7 cellular contexts compared by ENCODE assay signal in the genomic region with DNA sequence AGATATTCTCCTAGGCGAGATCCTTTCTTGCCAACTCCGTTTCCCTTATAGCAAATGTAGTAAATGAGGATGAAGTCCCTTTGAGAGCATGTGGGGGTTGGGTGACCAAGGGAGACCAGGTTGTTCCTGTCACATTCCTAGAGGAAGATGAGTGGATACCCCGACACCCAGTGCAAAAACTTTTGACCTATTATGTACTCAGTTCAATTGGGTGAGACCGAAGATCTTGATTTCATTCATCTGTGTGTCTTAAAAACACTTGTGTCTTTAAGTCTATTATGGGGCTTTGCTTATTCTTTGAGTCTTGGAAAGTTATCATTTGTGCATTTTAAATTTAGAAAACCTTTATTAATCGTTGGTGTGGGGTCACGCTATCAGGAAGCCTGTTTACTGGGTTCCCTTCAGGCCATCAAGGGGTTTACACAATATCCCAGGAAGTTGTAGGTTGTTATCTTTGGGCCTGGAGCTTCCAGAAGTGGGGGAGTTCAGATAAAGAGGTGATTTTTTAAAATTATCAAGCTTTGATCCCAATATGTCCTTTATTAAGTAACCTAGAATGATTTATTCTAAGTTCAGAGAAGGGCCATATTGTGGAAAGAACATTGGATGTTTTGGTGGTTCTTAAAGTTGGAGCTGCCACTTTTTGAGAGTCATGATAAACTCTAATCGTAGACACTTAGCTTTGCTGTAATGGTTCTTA. TPM values are rescaled to one million over a fixed set of nuclear protein-coding genes. Genes with fewer than 3 reads are reported as not detected.
ATAC-seq and TF ChIP-seq lines count a peak whose summit lies in the region.

No MANE protein-coding gene starts in this region.

- H3K27ac Mint-ChIP-seq in brain, result peak overlapping the region; percentile 8 to 94 (median 90)

- no peak for TF ChIP-seq CTCF in KMS-11 (conservative IDR thresholded peaks at IDR 0.05; ENCODE audit: low read depth, low read length)
- no peak for TF ChIP-seq CTCF in brain (conservative IDR thresholded peaks at IDR 0.05)
- TF ChIP-seq CTCF in liver (IDR thresholded peaks at IDR 0.05; ENCODE audit: low read depth, low read length, missing input control), result no peak

- 18% methylated on average over 7 of the region's 7 CpGs for WGBS in liver

- H3K36me3 Mint-ChIP-seq in brain, result peaks cover 16% of the 10 kb centered on the region

- ATAC-seq in GM18873 (IDR thresholded peaks at IDR 0.05; ENCODE audit: low FRiP score, unreplicated experiment) (no peak), GM21576 (IDR thresholded peaks at IDR 0.05; ENCODE audit: unreplicated experiment) (no peak), GM21367 (IDR thresholded peaks at IDR 0.05; ENCODE audit: unreplicated experiment) (no peak)

- no peaks in the 10 kb centered on the region for H3K9me3 ChIP-seq in liver (ENCODE audit: control insufficient read depth in 4 of 4, low read length in 3 of 4)

- no peaks in the 10 kb centered on the region for H3K27me3 ChIP-seq in KMS-11 (ENCODE audit: insufficient read depth, low read depth)
- no peaks in the 10 kb centered on the region for H3K27me3 ChIP-seq in liver (ENCODE audit: control insufficient read depth in 4 of 4, insufficient read depth in 4 of 4, low read length in 3 of 4)

- H3K36me3 ChIP-seq in KMS-11 (ENCODE audit: insufficient read depth) (no peaks in the 10 kb centered on the region), liver (ENCODE audit: control insufficient read depth in 4 of 4, insufficient read depth in 3 of 4, low read depth in 1 of 4, low read length in 3 of 4) (peaks cover 0 to 3% (median under 1%) of the 10 kb centered on the region in 4 donors)

- H4K20me1 ChIP-seq in KMS-11 (ENCODE audit: insufficient read depth), result no peaks in the 10 kb centered on the region

- no peak overlapping the region for H2AFZ ChIP-seq in KMS-11 (ENCODE audit: low read depth)

- peaks cover 13% of the 10 kb centered on the region for H3K27me3 Mint-ChIP-seq in brain

- H3K9ac ChIP-seq in KMS-11 (no peak overlapping the region), liver (ENCODE audit: low read depth in 1 of 2, low read length in 2 of 2) (peak overlapping the region; percentile 48 to 91)

- H3K4me1 ChIP-seq in KMS-11 (ENCODE audit: low read depth, poor library complexity, severe bottlenecking), result peaks cover 34% of the 10 kb centered on the region
- peaks cover 3 to 12% (median 7%) of the 10 kb centered on the region in 4 donors for H3K4me1 ChIP-seq in liver (ENCODE audit: control insufficient read depth in 4 of 4, insufficient read depth in 4 of 4, low read length in 3 of 4)

- peak overlapping the region; percentile 94 for H3K4me2 ChIP-seq in KMS-11

- peak overlapping the region; percentile 2; the same call in 1 of the 2 replicates for H3K27ac ChIP-seq in KMS-11
- H3K27ac ChIP-seq in liver (ENCODE audit: low read depth in 1 of 2, low read length in 2 of 2), result peak overlapping the region; percentile 90 to 98
- H3K27ac ChIP-seq in temporal lobe (ENCODE audit: low read depth, low read length), result peak overlapping the region; percentile 98

- no peak for TF ChIP-seq RAD21 in liver (IDR thresholded peaks at IDR 0.05)

- peaks cover 52% of the 10 kb centered on the region for H3K4me1 Mint-ChIP-seq in brain

- H3K4me3 Mint-ChIP-seq in brain, result peak overlapping the region; percentile 86 to 96 (median 90)

- H3K4me3 ChIP-seq in KMS-11 (IDR thresholded peaks at IDR 0.05; ENCODE audit: insufficient read depth, low read depth, low read length), result no peak overlapping the region
- peak overlapping the region; percentile 83 to 95 (median 88) for H3K4me3 ChIP-seq in liver (ENCODE audit: low read depth in 1 of 3, low read length in 3 of 3)

- peaks cover 0 to 9% (median 0%) of the 10 kb centered on the region in 5 experiments for H3K9me3 Mint-ChIP-seq in brain

- peaks cover 13% of the 10 kb centered on the region for H3K79me2 ChIP-seq in KMS-11 (ENCODE audit: insufficient read depth, low read depth)

TF ChIP-seq in liver, 16 proteins besides CTCF, POLR2A, EP300 and RAD21:
- TF ChIP-seq, protein P1, sequence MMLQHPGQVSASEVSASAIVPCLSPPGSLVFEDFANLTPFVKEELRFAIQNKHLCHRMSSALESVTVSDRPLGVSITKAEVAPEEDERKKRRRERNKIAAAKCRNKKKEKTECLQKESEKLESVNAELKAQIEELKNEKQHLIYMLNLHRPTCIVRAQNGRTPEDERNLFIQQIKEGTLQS (IDR thresholded peaks at IDR 0.05), result no peak
- TF ChIP-seq RXRA (IDR thresholded peaks at IDR 0.05), result peak; percentile 15 to 73
- peak; percentile 33 to 39 for TF ChIP-seq JUND (IDR thresholded peaks at IDR 0.05)
- peak in 1 of 2 donors; percentile 58 for TF ChIP-seq HNF4A (conservative IDR thresholded peaks at IDR 0.05)
- TF ChIP-seq, protein P2, sequence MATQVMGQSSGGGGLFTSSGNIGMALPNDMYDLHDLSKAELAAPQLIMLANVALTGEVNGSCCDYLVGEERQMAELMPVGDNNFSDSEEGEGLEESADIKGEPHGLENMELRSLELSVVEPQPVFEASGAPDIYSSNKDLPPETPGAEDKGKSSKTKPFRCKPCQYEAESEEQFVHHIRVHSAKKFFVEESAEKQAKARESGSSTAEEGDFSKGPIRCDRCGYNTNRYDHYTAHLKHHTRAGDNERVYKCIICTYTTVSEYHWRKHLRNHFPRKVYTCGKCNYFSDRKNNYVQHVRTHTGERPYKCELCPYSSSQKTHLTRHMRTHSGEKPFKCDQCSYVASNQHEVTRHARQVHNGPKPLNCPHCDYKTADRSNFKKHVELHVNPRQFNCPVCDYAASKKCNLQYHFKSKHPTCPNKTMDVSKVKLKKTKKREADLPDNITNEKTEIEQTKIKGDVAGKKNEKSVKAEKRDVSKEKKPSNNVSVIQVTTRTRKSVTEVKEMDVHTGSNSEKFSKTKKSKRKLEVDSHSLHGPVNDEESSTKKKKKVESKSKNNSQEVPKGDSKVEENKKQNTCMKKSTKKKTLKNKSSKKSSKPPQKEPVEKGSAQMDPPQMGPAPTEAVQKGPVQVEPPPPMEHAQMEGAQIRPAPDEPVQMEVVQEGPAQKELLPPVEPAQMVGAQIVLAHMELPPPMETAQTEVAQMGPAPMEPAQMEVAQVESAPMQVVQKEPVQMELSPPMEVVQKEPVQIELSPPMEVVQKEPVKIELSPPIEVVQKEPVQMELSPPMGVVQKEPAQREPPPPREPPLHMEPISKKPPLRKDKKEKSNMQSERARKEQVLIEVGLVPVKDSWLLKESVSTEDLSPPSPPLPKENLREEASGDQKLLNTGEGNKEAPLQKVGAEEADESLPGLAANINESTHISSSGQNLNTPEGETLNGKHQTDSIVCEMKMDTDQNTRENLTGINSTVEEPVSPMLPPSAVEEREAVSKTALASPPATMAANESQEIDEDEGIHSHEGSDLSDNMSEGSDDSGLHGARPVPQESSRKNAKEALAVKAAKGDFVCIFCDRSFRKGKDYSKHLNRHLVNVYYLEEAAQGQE (IDR thresholded peaks at IDR 0.05), result no peak
- TF ChIP-seq, protein P3, sequence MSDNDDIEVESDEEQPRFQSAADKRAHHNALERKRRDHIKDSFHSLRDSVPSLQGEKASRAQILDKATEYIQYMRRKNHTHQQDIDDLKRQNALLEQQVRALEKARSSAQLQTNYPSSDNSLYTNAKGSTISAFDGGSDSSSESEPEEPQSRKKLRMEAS (IDR thresholded peaks at IDR 0.05), result peak; percentile 36
- TF ChIP-seq FOXA2 (IDR thresholded peaks at IDR 0.05), result peak; percentile 10
- TF ChIP-seq YY1 (IDR thresholded peaks at IDR 0.05), result peak; percentile 11
- TF ChIP-seq, protein P4, sequence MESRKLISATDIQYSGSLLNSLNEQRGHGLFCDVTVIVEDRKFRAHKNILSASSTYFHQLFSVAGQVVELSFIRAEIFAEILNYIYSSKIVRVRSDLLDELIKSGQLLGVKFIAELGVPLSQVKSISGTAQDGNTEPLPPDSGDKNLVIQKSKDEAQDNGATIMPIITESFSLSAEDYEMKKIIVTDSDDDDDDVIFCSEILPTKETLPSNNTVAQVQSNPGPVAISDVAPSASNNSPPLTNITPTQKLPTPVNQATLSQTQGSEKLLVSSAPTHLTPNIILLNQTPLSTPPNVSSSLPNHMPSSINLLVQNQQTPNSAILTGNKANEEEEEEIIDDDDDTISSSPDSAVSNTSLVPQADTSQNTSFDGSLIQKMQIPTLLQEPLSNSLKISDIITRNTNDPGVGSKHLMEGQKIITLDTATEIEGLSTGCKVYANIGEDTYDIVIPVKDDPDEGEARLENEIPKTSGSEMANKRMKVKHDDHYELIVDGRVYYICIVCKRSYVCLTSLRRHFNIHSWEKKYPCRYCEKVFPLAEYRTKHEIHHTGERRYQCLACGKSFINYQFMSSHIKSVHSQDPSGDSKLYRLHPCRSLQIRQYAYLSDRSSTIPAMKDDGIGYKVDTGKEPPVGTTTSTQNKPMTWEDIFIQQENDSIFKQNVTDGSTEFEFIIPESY (IDR thresholded peaks at IDR 0.05), result no peak
- TF ChIP-seq TAF1 (conservative IDR thresholded peaks at IDR 0.05), result peak; percentile 7
- no peak for TF ChIP-seq EGR1 (IDR thresholded peaks at IDR 0.05; ENCODE audit: low read depth in 2 of 2)
- no peak for TF ChIP-seq SP1 (IDR thresholded peaks at IDR 0.05)
- no peak for TF ChIP-seq FOXA1 (IDR thresholded peaks at IDR 0.05)

RNA-seq across cellular contexts. Expression of a gene that starts 2.8 kb away (rescaled TPM):
- polyA plus RNA-seq in brain (ENCODE audit: insufficient read depth, low read depth, low replicate concordance) (173 TPM), liver (100 to 1,000 TPM; 114 to 207 TPM)
- total RNA-seq in liver (100 to 1,000 TPM in 1 of 2 donors, 10 to 100 TPM in 1; 82.6 to 634 TPM), temporal lobe (165 TPM)

Comparison
In these comparisons a context has a peak if more than half of its experiments do, and no peak if none do; other contexts are left out.
1. H3K27ac ChIP-seq: peak in every context shown above with its lines; median percentile 98 in temporal lobe; 94 in liver; 2 in KMS-11.